In genomic region chr1:228197555-228198147, GRCh38 we compare ENCODE assay signal across 19 cellular contexts. TPM values are rescaled to one million over a fixed set of nuclear protein-coding genes. Genes with fewer than 3 reads are reported as not detected.
DNase-seq lines count a peak whose midpoint lies in the region; ATAC-seq, FAIRE-seq and TF ChIP-seq lines count a peak whose summit lies in the region.
"Had no signal": no experiment of that assay in that cellular context is flagged by ENCODE, and none has a peak within 500 bp of the region (broad histone marks: within the 10 kb centered on the region; RNA-seq: fewer than 3 reads in every experiment).

No MANE protein-coding gene starts in this region.

- peak overlapping the region in 1 of 3 donors; percentile 34 for H3K9ac ChIP-seq in skeletal muscle tissue (ENCODE audit: low read depth in 1 of 3, low read length in 3 of 3)
- H3K9ac ChIP-seq: BLaER1 had no signal

- ATAC-seq in heart left ventricle: peak; percentile 94 to 98 (median 96)
- no peak for ATAC-seq in GM19395 (IDR thresholded peaks at IDR 0.05; ENCODE audit: unreplicated experiment)
- ATAC-seq in HG02678 (IDR thresholded peaks at IDR 0.05; ENCODE audit: unreplicated experiment): no peak
- ATAC-seq: HepG2 had no signal

- TF ChIP-seq CTCF in bronchial epithelial cell (IDR thresholded peaks at IDR 0.05; ENCODE audit: insufficient read depth, low read length, severe bottlenecking) (no peak), heart left ventricle (IDR thresholded peaks at IDR 0.05) (no peak)

- H3K4me3 ChIP-seq in bronchial epithelial cell (ENCODE audit: low read depth, low read length) (no peak overlapping the region), heart left ventricle (no peak overlapping the region), skeletal muscle tissue (ENCODE audit: low read length in 3 of 3) (peak overlapping the region in 2 of 3 donors; percentile 6 to 17)
- H3K4me3 ChIP-seq: BLaER1, Peyer's patch had no signal

- H3K27me3 ChIP-seq in bronchial epithelial cell (ENCODE audit: control insufficient read depth, insufficient read depth, low read length): no peaks in the 10 kb centered on the region
- no peaks in the 10 kb centered on the region for H3K27me3 ChIP-seq in heart left ventricle
- no peaks in the 10 kb centered on the region for H3K27me3 ChIP-seq in skeletal muscle tissue (ENCODE audit: control insufficient read depth in 3 of 3, insufficient read depth in 3 of 3, low read length in 3 of 3)
- H3K27me3 ChIP-seq: BLaER1, Peyer's patch had no signal

- FAIRE-seq in bronchial epithelial cell (lab: Jason Lieb, UNC): peak; percentile 62
- FAIRE-seq: A204.1, HepG2 had no signal

- peaks cover 0 to 23% (median 17%) of the 10 kb centered on the region in 12 donors for H3K9me3 ChIP-seq in heart left ventricle
- peaks cover 0 to 5% (median 0%) of the 10 kb centered on the region in 3 donors for H3K9me3 ChIP-seq in skeletal muscle tissue (ENCODE audit: control insufficient read depth in 3 of 3, low read length in 3 of 3)

- H3K36me3 ChIP-seq in bronchial epithelial cell (ENCODE audit: control insufficient read depth, insufficient read depth, low read length): no peaks in the 10 kb centered on the region
- no peaks in the 10 kb centered on the region for H3K36me3 ChIP-seq in heart left ventricle
- no peaks in the 10 kb centered on the region for H3K36me3 ChIP-seq in skeletal muscle tissue (ENCODE audit: control insufficient read depth in 3 of 3, insufficient read depth in 3 of 3, low read length in 3 of 3)
- H3K36me3 ChIP-seq: BLaER1, Peyer's patch had no signal

- WGBS in heart left ventricle, 4 donors: 72 to 81% (median 78%) methylated on average over 4 of the region's 4 CpGs

- intact Hi-C loops in heart left ventricle (cut with DNase I): no loop called here

- DNase-seq in bronchial epithelial cell (ENCODE audit: low read depth) (no peak), heart left ventricle (peak in 2 of 5 donors; percentile 30 to 46), mesenteric fat pad (ENCODE audit: low spot score) (peak; percentile 41), ecto neural progenitor cell (ENCODE audit: low spot score) (no peak)
- DNase-seq: CD4-positive, alpha-beta memory T cell; DMS153; GDM1; HCEC 1CT; KBM-7; NCI-H1105 treated with DMSO at 0.1 percent for 48 hours; NCI-H1694; NCI-H2081 treated with DMSO at 0.1 percent for 48 hours had no signal

- no peak for TF ChIP-seq POLR2A in heart left ventricle (IDR thresholded peaks at IDR 0.05)

- H3K27ac ChIP-seq in heart left ventricle (peak overlapping the region in 10 of 12 donors; percentile 20 to 80 (median 65)), skeletal muscle tissue (ENCODE audit: low read depth, low read length) (peak overlapping the region; percentile 91)
- H3K27ac ChIP-seq: BLaER1, Peyer's patch had no signal

- peaks cover 0 to 4% (median 0%) of the 10 kb centered on the region in 12 donors for H3K4me1 ChIP-seq in heart left ventricle
- H3K4me1 ChIP-seq in skeletal muscle tissue (ENCODE audit: control insufficient read depth in 3 of 3, insufficient read depth in 3 of 3, low read length in 3 of 3): peaks cover 10 to 17% (median 11%) of the 10 kb centered on the region in 3 donors
- H3K4me1 ChIP-seq: BLaER1, Peyer's patch had no signal

RNA-seq across cellular contexts. Expression of gene OBSCN, which starts 10.2 kb away (rescaled TPM):
- total RNA-seq in bronchial epithelial cell: 6.3 and 7.6 TPM in 2 replicates
- 100 to 1,000 TPM; 238 to 460 (median 354) TPM for total RNA-seq in heart left ventricle
- polyA plus RNA-seq in heart left ventricle: 100 to 1,000 TPM; 155 to 524 TPM
- 3.7 TPM for total RNA-seq in mesenteric fat pad
- total RNA-seq in skeletal muscle tissue: 460 TPM

RNA-seq across cellular contexts. Expression of gene IBA57, which starts 32.0 kb away (rescaled TPM):
- total RNA-seq in bronchial epithelial cell (2.0 and 2.6 TPM in 2 replicates), heart left ventricle (10 to 100 TPM in 7 of 9 donors, 1 to 10 TPM in 2; 8.7 to 18.6 (median 12.3) TPM), mesenteric fat pad (7.5 TPM), skeletal muscle tissue (3.1 TPM)
- 10 to 100 TPM in 1 of 2 donors, 1 to 10 TPM in 1; 4.8 to 11.3 TPM for polyA plus RNA-seq in heart left ventricle

RNA-seq across cellular contexts. Expression of gene GJC2, which starts 47.9 kb away (rescaled TPM):
- total RNA-seq in bronchial epithelial cell (2.9 and 5.5 TPM in 2 replicates), heart left ventricle (1 to 10 TPM in 3 of 9 donors, under 1 TPM in 6; 0.40 to 3.8 (median 0.88) TPM), mesenteric fat pad (2.6 TPM), skeletal muscle tissue (1.6 TPM)
- under 1 TPM; 0.61 to 0.78 TPM for polyA plus RNA-seq in heart left ventricle
- polyA plus RNA-seq: CD4-positive, alpha-beta memory T cell had no signal

RNA-seq across cellular contexts. Expression of gene GUK1, which starts 57.6 kb away (rescaled TPM):
- total RNA-seq in bronchial epithelial cell (519 and 695 TPM in 2 replicates), heart left ventricle (100 to 1,000 TPM; 142 to 290 (median 169) TPM), mesenteric fat pad (220 TPM), skeletal muscle tissue (165 TPM)
- polyA plus RNA-seq in heart left ventricle: 100 to 1,000 TPM; 231 to 358 TPM

Comparison
In these comparisons a context has a peak if more than half of its experiments do, and no peak if none do; other contexts are left out.
1. H3K4me3 ChIP-seq: peak in skeletal muscle tissue (2 of 3); none in bronchial epithelial cell (single experiment) and heart left ventricle (0 of 12).
2. ATAC-seq: peak in heart left ventricle (4 of 4); none in GM19395 (single experiment) and HG02678 (single experiment).
3. RNA of gene OBSCN, which starts 10.2 kb away (total RNA-seq): 460 TPM in skeletal muscle tissue (single experiment) and 238 to 460 TPM in heart left ventricle; 6.3 to 7.6 TPM in bronchial epithelial cell and 3.7 TPM in mesenteric fat pad (single experiment); every median in the first group is over 10 times any median in the second.